ENCODE assay signal across 23 cellular contexts in genomic region chr18:59699750-59700534, GRCh38. TPM values are rescaled to one million over a fixed set of nuclear protein-coding genes. Genes with fewer than 3 reads are reported as not detected.
A peak's percentile ranks its signal among the peaks of the same experiment; 100 is the strongest.
DNase-seq lines count a peak whose midpoint lies in the region; ATAC-seq, FAIRE-seq and TF ChIP-seq lines count a peak whose summit lies in the region.
"Had no signal": no experiment of that assay in that cellular context is flagged by ENCODE, and none has a peak within 500 bp of the region (broad histone marks: within the 10 kb centered on the region; RNA-seq: fewer than 3 reads in every experiment).

No MANE protein-coding gene starts in this region.

- H3K4me1 Mint-ChIP-seq in nephron, result peaks cover 41% of the 10 kb centered on the region

- 70% methylated on average over 8 of the region's 8 CpGs for WGBS in suprapubic skin

- peak overlapping the region; percentile 7 to 57 (median 37) for H3K4me3 Mint-ChIP-seq in nephron
- H3K4me3 Mint-ChIP-seq: activated CD4-positive, alpha-beta T cell treated with anti-CD3 and anti-CD28 coated beads for 36 hours; CD4-positive, alpha-beta T cell; H9 had no signal

- H3K4me3 ChIP-seq in BE2C (ENCODE audit: low read depth, low read length) (no peak overlapping the region), epithelial cell of esophagus (ENCODE audit: low read length) (no peak overlapping the region), suprapubic skin (no peak overlapping the region)
- H3K4me3 ChIP-seq: testis had no signal

- no peaks in the 10 kb centered on the region for H3K9me3 ChIP-seq in BE2C
- H3K9me3 ChIP-seq in suprapubic skin, result no peaks in the 10 kb centered on the region
- H3K9me3 ChIP-seq: testis had no signal

- no peaks in the 10 kb centered on the region for H3K36me3 Mint-ChIP-seq in nephron (ENCODE audit: low read depth)

- ATAC-seq in HG03108 (IDR thresholded peaks at IDR 0.05; ENCODE audit: unreplicated experiment), result no peak
- ATAC-seq: activated CD4-positive, alpha-beta T cell treated with anti-CD3 and anti-CD28 coated beads for 36 hours; activated naive CD4-positive, alpha-beta T cell treated with anti-CD3 and anti-CD28 coated beads, Interleukin-2, amount 50 U/mL, for 72 hours; left ventricle myocardium superior; Right ventricle myocardium inferior had no signal

- TF ChIP-seq POLR2A in suprapubic skin (IDR thresholded peaks at IDR 0.05) (no peak), H54 (IDR thresholded peaks at IDR 0.05; ENCODE audit: low read depth, low read length) (no peak)

- TF ChIP-seq CTCF in BE2C (IDR thresholded peaks at IDR 0.05; ENCODE audit: low read depth, low read length) (no peak), epithelial cell of esophagus (IDR thresholded peaks at IDR 0.05; ENCODE audit: insufficient read depth, low read depth, low read length, missing control alignments) (no peak), nephron (IDR thresholded peaks at IDR 0.05; ENCODE audit: unreplicated experiment in 3 of 3) (no peak), suprapubic skin (IDR thresholded peaks at IDR 0.05) (no peak)

- TF ChIP-seq EP300 in suprapubic skin (IDR thresholded peaks at IDR 0.05), result no peak

- no peaks in the 10 kb centered on the region for H3K9me3 Mint-ChIP-seq in nephron
- H3K9me3 Mint-ChIP-seq: activated naive CD4-positive, alpha-beta T cell treated with anti-CD3 and anti-CD28 coated beads, Interleukin-2, amount 50 U/mL, for 72 hours; CD4-positive, alpha-beta T cell; H9 had no signal

- peak; percentile 16 for DNase-seq in BE2C
- DNase-seq in NCI-H69 (lab: John Stamatoyannopoulos, UW), result peak; percentile 98
- peak; percentile 70 for DNase-seq in epithelial cell of esophagus (ENCODE audit: low read depth)
- DNase-seq in suprapubic skin (ENCODE audit: low spot score in 2 of 2), result no peak
- no peak for DNase-seq in NCI-H1930 (lab: John Stamatoyannopoulos, UW)
- DNase-seq in H54 (ENCODE audit: insufficient read length, low spot score), result no peak
- DNase-seq: activated CD4-positive, alpha-beta T cell treated with anti-CD3 and anti-CD28 coated beads for 36 hours; CD4-positive, alpha-beta T cell; effector memory CD4-positive, alpha-beta T cell; GF-D8; H9; left ventricle myocardium superior; NCI-H2081; NCI-H524; retina; testis had no signal

- H3K27me3 Mint-ChIP-seq in nephron (ENCODE audit: low read depth), result peaks cover 42% of the 10 kb centered on the region

- H3K27ac Mint-ChIP-seq in nephron, result peak overlapping the region; percentile 46 to 71 (median 53)
- H3K27ac Mint-ChIP-seq: activated CD4-positive, alpha-beta T cell treated with anti-CD3 and anti-CD28 coated beads for 36 hours; activated naive CD4-positive, alpha-beta T cell treated with anti-CD3 and anti-CD28 coated beads, Interleukin-2, amount 50 U/mL, for 72 hours; CD4-positive, alpha-beta T cell; H9 had no signal

- no peak overlapping the region for H3K27ac ChIP-seq in suprapubic skin
- H3K27ac ChIP-seq: KMS-11, testis had no signal

- FAIRE-seq in H54 (lab: Jason Lieb, UNC), result no peak
- FAIRE-seq: GM19239 had no signal

- H3K36me3 ChIP-seq in BE2C (no peaks in the 10 kb centered on the region), suprapubic skin (no peaks in the 10 kb centered on the region)

- H3K27me3 ChIP-seq in BE2C, result peaks cover 21% of the 10 kb centered on the region
- H3K27me3 ChIP-seq in suprapubic skin, result peaks cover 33% of the 10 kb centered on the region
- H3K27me3 ChIP-seq: testis had no signal

- peaks cover 2% of the 10 kb centered on the region; the same call in 1 of the 2 replicates for H3K4me1 ChIP-seq in BE2C
- H3K4me1 ChIP-seq in suprapubic skin, result peaks cover 35% of the 10 kb centered on the region

RNA-seq across cellular contexts. Expression of gene CCBE1, which starts 2.7 kb away (rescaled TPM):
- polyA plus RNA-seq in BE2C (2012; ENCODE audit: insufficient read depth, insufficient read length, low read depth), result 0.43 TPM
- total RNA-seq in suprapubic skin, result 1 to 10 TPM in 3 of 4 donors, under 1 TPM in 1; 0.81 to 3.7 (median 1.7) TPM
- total RNA-seq: CD4-positive, alpha-beta T cell; HT-29 had no signal

Comparison
In these comparisons a context has a peak if more than half of its experiments do, and no peak if none do; other contexts are left out.
1. DNase-seq: peak in BE2C (single experiment), NCI-H69 (single experiment) and epithelial cell of esophagus (single experiment); none in suprapubic skin (0 of 2), NCI-H1930 (0 of 2) and H54 (single experiment).